In genomic region chr2:224983719-224984388, GRCh38 we compare ENCODE assay signal across 8 cellular contexts. TPM values are rescaled to one million over a fixed set of nuclear protein-coding genes. Genes with fewer than 3 reads are reported as not detected.
DNase-seq lines count a peak whose midpoint lies in the region; ATAC-seq, FAIRE-seq and TF ChIP-seq lines count a peak whose summit lies in the region.

No MANE protein-coding gene starts in this region.

- no peaks in the 10 kb centered on the region for H3K79me1 ChIP-seq in mesendoderm (ENCODE audit: low read length)

- DNase-seq in activated naive CD4-positive, alpha-beta T cell treated with anti-CD3 and anti-CD28 coated beads, Interleukin-2, amount 10 ng/mL, durations not matched to agents 7 days and 5 days = no peak
- DNase-seq in activated naive CD4-positive, alpha-beta T cell treated with Interleukin-2 at 50 U/mL for 16 hours = no peak
- no peak for DNase-seq in GM12878 (ENCODE audit: low read depth, low spot score)
- no peak for DNase-seq in mesendoderm
- DNase-seq in upper lobe of right lung = no peak
- no peak for DNase-seq in A172 (ENCODE audit: low spot score)
- no peak for DNase-seq in NCI-H2029 treated with DMSO at 0.1 percent for 48 hours (lab: John Stamatoyannopoulos, UW)

- SMC1A ChIA-PET in GM12878 (lab: Charles Lee; ENCODE audit: uncharacterized antibody, unreplicated experiment) = interaction anchor here (0.6 to 2.8 kb wide), 18 partner anchors 7 to 312 kb away, joined by 3 to 10 read pairs (median 5); no protein-coding TSS in a partner anchor

- peak overlapping the region; percentile 0 for H3K9ac ChIP-seq in GM12878 (ENCODE audit: control insufficient read depth, insufficient read depth, low read length)
- H3K9ac ChIP-seq in mesendoderm (ENCODE audit: low read length) = no peak overlapping the region

- no peak for FAIRE-seq in GM12878 (lab: Jason Lieb, UNC)

- peak overlapping the region; percentile 40 for H4K8ac ChIP-seq in mesendoderm (ENCODE audit: low read depth, low read length)

- H3K4me2 ChIP-seq in GM12878 (ENCODE audit: control insufficient read depth, insufficient read depth) (peak overlapping the region; percentile 77), mesendoderm (ENCODE audit: low read length) (no peak overlapping the region)

- H3K23ac ChIP-seq in mesendoderm (ENCODE audit: low read length) = no peak overlapping the region

- no peak overlapping the region for H2AFZ ChIP-seq in GM12878 (ENCODE audit: control insufficient read depth, low read depth, low read length)

- H3K27ac ChIP-seq in GM12878 (ENCODE audit: control insufficient read depth, insufficient read depth) (peak overlapping the region; percentile 34), mesendoderm (ENCODE audit: low read depth, low read length) (no peak overlapping the region), upper lobe of right lung (peak overlapping the region; percentile 39)

- H4K5ac ChIP-seq in mesendoderm (ENCODE audit: low read length) = no peak overlapping the region

- H3K36me3 ChIP-seq in GM12878 (ENCODE audit: control insufficient read depth in 2 of 2, insufficient read depth in 2 of 2, low read length in 1 of 2) (peaks cover 0 to 7% of the 10 kb centered on the region in 2 experiments; a peak in 1 of 4 replicates), mesendoderm (ENCODE audit: control insufficient read depth, insufficient read depth, low read length) (no peaks in the 10 kb centered on the region), upper lobe of right lung (no peaks in the 10 kb centered on the region)

- no peak for TF ChIP-seq RAD21 in GM12878 (IDR thresholded peaks at IDR 0.05; ENCODE audit: insufficient read depth, low read depth, low read length)

- 71% methylated on average over 8 of the region's 8 CpGs for WGBS in GM12878 (ENCODE audit: insufficient coverage, insufficient replicate concordance, low lambda C conversion rate, missing lambda C conversion rate)
- WGBS in mesendoderm (ENCODE audit: extremely low coverage, insufficient coverage, low lambda C conversion rate) = no CpG with 5 or more reads among the region's 8 CpGs

- no peaks in the 10 kb centered on the region for H3K27me3 Mint-ChIP-seq in activated naive CD4-positive, alpha-beta T cell treated with anti-CD3 and anti-CD28 coated beads, Interleukin-2, amount 10 ng/mL, durations not matched to agents 7 days and 5 days

- peak overlapping the region; percentile 48 for H3K4me3 Mint-ChIP-seq in activated naive CD4-positive, alpha-beta T cell treated with anti-CD3 and anti-CD28 coated beads, Interleukin-2, amount 10 ng/mL, durations not matched to agents 7 days and 5 days

- no peak overlapping the region for H2BK120ac ChIP-seq in mesendoderm (ENCODE audit: low read depth, low read length)

- H3K9me3 ChIP-seq in GM12878 (replicated peaks; ENCODE audit: control insufficient read depth, insufficient read depth, low read length) = no peaks in the 10 kb centered on the region; the same call in 2 of the 3 replicates
- H3K9me3 ChIP-seq in upper lobe of right lung = no peaks in the 10 kb centered on the region

- peak overlapping the region; percentile 91 for H3K27ac Mint-ChIP-seq in activated naive CD4-positive, alpha-beta T cell treated with anti-CD3 and anti-CD28 coated beads, Interleukin-2, amount 10 ng/mL, durations not matched to agents 7 days and 5 days

- intact Hi-C loops in GM12878 (cut with micrococcal nuclease; ENCODE audit: unreplicated experiment) (loop anchor here (2.0 kb wide), 1 partner anchor 39 kb away; no protein-coding TSS in a partner anchor), upper lobe of right lung (cut with DNase I) (no loop called here)

- no peak for TF ChIP-seq CTCF in GM12878 (IDR thresholded peaks at IDR 0.05 in 2 of 3, conservative IDR thresholded peaks at IDR 0.05 in 1 of 3; ENCODE audit: control insufficient read depth in 2 of 3, extremely low read depth in 1 of 3, insufficient read depth in 1 of 3, low read depth in 3 of 3, low read length in 3 of 3)
- no peak for TF ChIP-seq CTCF in upper lobe of right lung (IDR thresholded peaks at IDR 0.05)

- peaks cover 84% of the 10 kb centered on the region for H3K4me1 Mint-ChIP-seq in activated naive CD4-positive, alpha-beta T cell treated with anti-CD3 and anti-CD28 coated beads, Interleukin-2, amount 10 ng/mL, durations not matched to agents 7 days and 5 days

- in situ Hi-C loops in GM12878 (cut with MboI) = no loop called here

- no peaks in the 10 kb centered on the region for H4K20me1 ChIP-seq in GM12878 (ENCODE audit: control insufficient read depth, insufficient read depth)

- no peak overlapping the region for H2BK15ac ChIP-seq in mesendoderm (replicated peaks; ENCODE audit: low read depth)

- peaks cover 61% of the 10 kb centered on the region for H3K36me3 Mint-ChIP-seq in activated naive CD4-positive, alpha-beta T cell treated with anti-CD3 and anti-CD28 coated beads, Interleukin-2, amount 10 ng/mL, durations not matched to agents 7 days and 5 days

- RAD21 ChIA-PET in GM12878 (lab: Charles Lee; ENCODE audit: unreplicated experiment) = interaction anchor here (0.9 to 1.5 kb wide), 2 partner anchors 10 to 39 kb away, joined by 4 to 5 read pairs; no protein-coding TSS in a partner anchor

- H3K4me1 ChIP-seq in GM12878 (ENCODE audit: control insufficient read depth, insufficient read depth, low read length) = peaks cover 21% of the 10 kb centered on the region
- H3K4me1 ChIP-seq in mesendoderm (ENCODE audit: control insufficient read depth, low read depth, low read length) = no peaks in the 10 kb centered on the region
- H3K4me1 ChIP-seq in upper lobe of right lung = peaks cover 7% of the 10 kb centered on the region

- H3K27me3 ChIP-seq in GM12878 (replicated peaks in 1 of 2; ENCODE audit: control insufficient read depth in 2 of 2, insufficient read depth in 2 of 2, low read length in 1 of 2) (no peaks in the 10 kb centered on the region), mesendoderm (ENCODE audit: insufficient read depth, low read length, poor library complexity) (no peaks in the 10 kb centered on the region), upper lobe of right lung (no peaks in the 10 kb centered on the region)

- TF ChIP-seq POLR2A in GM12878 (IDR thresholded peaks at IDR 0.05; ENCODE audit: low read depth, low read length) = no peak

- peaks cover 2% of the 10 kb centered on the region for H3K9me3 Mint-ChIP-seq in activated naive CD4-positive, alpha-beta T cell treated with anti-CD3 and anti-CD28 coated beads, Interleukin-2, amount 10 ng/mL, durations not matched to agents 7 days and 5 days

- BruUV-seq in GM12878 (replicated peaks; lab: Mats Ljungman, UMichigan) = no TSS peak

- H3K4ac ChIP-seq in mesendoderm (ENCODE audit: low read depth, low read length) = no peak overlapping the region

- POLR2A ChIA-PET in GM12878 (lab: Charles Lee) = interaction anchor here (0.6 to 2.0 kb wide), 5 partner anchors 10 to 59 kb away, joined by 3 to 6 read pairs (median 4); no protein-coding TSS in a partner anchor

- CTCF ChIA-PET in activated naive CD4-positive, alpha-beta T cell treated with anti-CD3 and anti-CD28 coated beads, Interleukin-2, amount 10 ng/mL, durations not matched to agents 7 days and 5 days (lab: Charles Lee) = interaction anchor here (1.3 kb wide), 1 partner anchor 35 kb away, joined by 3 read pairs; no protein-coding TSS in a partner anchor
- CTCF ChIA-PET in GM12878 (lab: Yijun Ruan, JAX) = interaction anchor here (0.6 to 1.6 kb wide), 4 partner anchors 18 to 59 kb away, joined by 3 to 10 read pairs (median 5); no protein-coding TSS in a partner anchor

- H2BK5ac ChIP-seq in mesendoderm (ENCODE audit: low read length) = no peak overlapping the region

- H3K4me3 ChIP-seq in GM12878 (peak overlapping the region; percentile 9; the same call in 1 of the 2 replicates), mesendoderm (ENCODE audit: low read length) (no peak overlapping the region), upper lobe of right lung (peak overlapping the region; percentile 28)

- H3K56ac ChIP-seq in mesendoderm (ENCODE audit: low read length) = no peak overlapping the region

- H3K18ac ChIP-seq in mesendoderm (ENCODE audit: low read length) = no peak overlapping the region

- ATAC-seq in GM12878 (peak; percentile 37), upper lobe of right lung (no peak), HG03521 (IDR thresholded peaks at IDR 0.05; ENCODE audit: unreplicated experiment) (no peak)

- H3K79me2 ChIP-seq in GM12878 (ENCODE audit: control insufficient read depth, insufficient read depth, low read length) (peaks cover 17% of the 10 kb centered on the region), mesendoderm (ENCODE audit: control insufficient read depth, insufficient read depth, low read length) (no peaks in the 10 kb centered on the region)

- no peak for TF ChIP-seq EP300 in GM12878 (IDR thresholded peaks at IDR 0.05; ENCODE audit: borderline replicate concordance in 1 of 2, control insufficient read depth in 1 of 2, low read depth in 2 of 2, low read length in 2 of 2)

- H2AK5ac ChIP-seq in mesendoderm (ENCODE audit: low read length) = no peak overlapping the region

RNA-seq across cellular contexts. Expression of gene DOCK10, which starts 58.4 kb away (rescaled TPM):
- 386 and 419 TPM in 2 replicates for total RNA-seq in GM12878 (2013; cell fraction: nucleolus; rRNA removed)
- total RNA-seq in GM12878 (2014; rRNA removed) = 91.7 and 97.4 TPM in 2 replicates
- total RNA-seq in GM12878 (2014; rRNA removed; fragmentation: Illumina TruSeq; extraction: Trizol) = 104 and 105 TPM in 2 replicates
- 81.5 and 90.8 TPM in 2 replicates for total RNA-seq in GM12878 (2021)
- 21.0 TPM for polyA plus RNA-seq in GM12878 (2011; ENCODE audit: low read depth)
- 120 and 130 TPM in 2 replicates for polyA plus RNA-seq in GM12878 (2011; rRNA removed)
- polyA plus RNA-seq in GM12878 (2011; cell fraction: cytosol; rRNA removed) = 58.3 and 79.4 TPM in 2 replicates
- polyA plus RNA-seq in GM12878 (2011; cell fraction: nucleus; rRNA removed) = 189 and 242 TPM in 2 replicates
- polyA plus RNA-seq in GM12878 (2012) = 32.8 and 44.7 TPM in 2 replicates
- polyA plus RNA-seq in GM12878 (2014; fragmentation: Illumina TruSeq; extraction: Trizol) = 81.5 and 109 TPM in 2 replicates
- 10 to 100 TPM; 16.9 to 17.8 TPM for polyA plus RNA-seq in GM12878 (2014; fragmentation: Nextera tagmentation; extraction: Ambion mirVana)
- 73.2 and 80.1 TPM in 2 replicates for polyA plus RNA-seq in GM12878 (2014; rRNA removed)
- polyA plus RNA-seq in GM12878 (2016; fragmentation: Nextera tagmentation; extraction: Ambion mirVana) = 10 to 100 TPM; 31.0 to 37.5 TPM
- polyA minus RNA-seq in GM12878 (2011; rRNA and poly(A)+ RNA removed) = 237 and 253 TPM in 2 replicates
- polyA minus RNA-seq in GM12878 (2011; cell fraction: cytosol; rRNA and poly(A)+ RNA removed) = 44.0 and 57.5 TPM in 2 replicates
- 159 and 286 TPM in 2 replicates for polyA minus RNA-seq in GM12878 (2011; cell fraction: nucleus; rRNA and poly(A)+ RNA removed)
- polyA plus RNA-seq in mesendoderm (2013, experiment 1 of 2) = 0.39 TPM
- polyA plus RNA-seq in mesendoderm (2013, experiment 2 of 2) = 0.41 TPM
- total RNA-seq in upper lobe of right lung = 35.8 TPM
- total RNA-seq in A172 (2014; rRNA removed; shearing (Covaris generic)) = 22.7 and 37.5 TPM in 2 replicates
